Comparison of ENCODE assay signal across 1 cellular context in genomic region chr14:20460458-20461229, GRCh38.
TF ChIP-seq lines count a peak whose summit lies in the region.

No MANE protein-coding gene starts in this region.

TF ChIP-seq in GM23338, 12 proteins besides CTCF, POLR2A, EP300 and RAD21 (continued from another document):
- TF ChIP-seq REST (IDR thresholded peaks at IDR 0.05; ENCODE audit: unreplicated experiment) (no peak), ZNF462 (CRISPR knock-in tag; IDR thresholded peaks at IDR 0.05) (no peak), ZNF331 (CRISPR knock-in tag; IDR thresholded peaks at IDR 0.05; ENCODE audit: low read depth) (no peak), ETS1 (IDR thresholded peaks at IDR 0.05) (no peak), ZNF114 (CRISPR knock-in tag; IDR thresholded peaks at IDR 0.05) (no peak)
